20 cellular contexts compared by ENCODE assay signal in the genomic region with DNA sequence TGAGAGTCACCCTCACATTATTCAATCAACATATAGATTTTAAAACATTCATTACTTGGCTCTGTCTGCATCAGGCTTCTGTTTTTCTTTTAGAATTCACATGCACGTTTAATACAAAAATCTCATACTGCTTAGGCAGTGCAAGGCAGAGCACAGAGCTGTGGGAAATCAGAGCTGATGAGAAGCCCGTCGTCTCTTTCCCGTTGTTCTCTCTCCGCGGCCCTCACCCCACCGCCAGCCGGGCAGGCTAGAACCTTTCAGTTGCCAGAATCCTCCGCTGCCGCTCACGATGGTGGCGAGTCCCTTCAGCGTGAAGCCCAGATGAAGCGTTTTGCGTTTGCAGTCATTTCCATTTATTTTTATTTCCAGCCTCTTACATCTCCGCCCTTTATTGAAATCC.
DNase-seq lines count a peak whose midpoint lies in the region; ATAC-seq and TF ChIP-seq lines count a peak whose summit lies in the region.
"Had no signal": no experiment of that assay in that cellular context is flagged by ENCODE, and none has a peak within 500 bp of the region (broad histone marks: within the 10 kb centered on the region; RNA-seq: fewer than 3 reads in every experiment).

No MANE protein-coding gene starts in this region.

- H3K4me3 ChIP-seq in SK-N-MC (peak overlapping the region; percentile 25), fibroblast of pulmonary artery (replicated peaks; ENCODE audit: low read depth, low read length) (no peak overlapping the region)

- no peaks in the 10 kb centered on the region for H3K9me3 ChIP-seq in SK-N-MC (ENCODE audit: low read depth, low read length)
- H3K9me3 ChIP-seq: BE2C had no signal

- no peak for TF ChIP-seq CTCF in fibroblast of pulmonary artery (IDR thresholded peaks at IDR 0.05; ENCODE audit: low read length, missing control alignments)

- no peak overlapping the region for H3K9ac ChIP-seq in SK-N-MC (ENCODE audit: insufficient read length)

- peak overlapping the region; percentile 75 for H3K27ac ChIP-seq in SK-N-MC

- H3K36me3 ChIP-seq in SK-N-MC (ENCODE audit: insufficient read depth, low read length): peaks cover 13% of the 10 kb centered on the region; the same call in 1 of the 2 replicates
- H3K36me3 ChIP-seq: BE2C had no signal

- CTCF ChIA-PET in HEK293T (lab: Yijun Ruan, JAX): no interaction called here

- ATAC-seq in GM21360 (IDR thresholded peaks at IDR 0.05; ENCODE audit: unreplicated experiment) (no peak), HG03196 (IDR thresholded peaks at IDR 0.05; ENCODE audit: unreplicated experiment) (no peak)

- POLR2A ChIA-PET in HEK293T (lab: Yijun Ruan, JAX): no interaction called here

- no peak for DNase-seq in SK-N-MC (ENCODE audit: low read depth, low spot score)
- DNase-seq in fibroblast of pulmonary artery (ENCODE audit: low read depth): peak; percentile 11
- peak; percentile 47 for DNase-seq in retina
- DNase-seq in HEK293T (ENCODE audit: extremely low spot score): no peak
- DNase-seq in NAMALWA (ENCODE audit: low spot score): no peak
- DNase-seq: ACHN; BE2C; Calu3; CD4-positive, alpha-beta memory T cell; DMS53; HFFc6; KBM-7; MV-4-11; NCI-H1417 treated with DMSO at 0.1 percent for 48 hours; NCI-H1930; NCI-H446; NCI-H69; RPMI8226 had no signal

TF ChIP-seq in HEK293T, 16 proteins besides CTCF, POLR2A, EP300 and RAD21:
- TF ChIP-seq TARDBP (IDR thresholded peaks at IDR 0.05) (no peak), FOXA1 (IDR thresholded peaks at IDR 0.05) (no peak), ELF4 (IDR thresholded peaks at IDR 0.05) (no peak), LEF1 (IDR thresholded peaks at IDR 0.05; ENCODE audit: borderline replicate concordance) (no peak), ZNF384 (IDR thresholded peaks at IDR 0.05) (no peak), CTBP1 (IDR thresholded peaks at IDR 0.05; ENCODE audit: borderline replicate concordance) (no peak), FOXM1 (IDR thresholded peaks at IDR 0.05; ENCODE audit: borderline replicate concordance) (no peak), SP1 (IDR thresholded peaks at IDR 0.05) (no peak), L3MBTL2 (conservative IDR thresholded peaks at IDR 0.05) (no peak), ARNT (IDR thresholded peaks at IDR 0.05) (no peak), FOXK2 (IDR thresholded peaks at IDR 0.05) (no peak), HDGF (IDR thresholded peaks at IDR 0.05; ENCODE audit: borderline replicate concordance) (no peak), BHLHE40 (IDR thresholded peaks at IDR 0.05; ENCODE audit: borderline replicate concordance) (no peak), SUZ12 (IDR thresholded peaks at IDR 0.05) (no peak), NFRKB (IDR thresholded peaks at IDR 0.05) (no peak)
- TF ChIP-seq, protein P1, sequence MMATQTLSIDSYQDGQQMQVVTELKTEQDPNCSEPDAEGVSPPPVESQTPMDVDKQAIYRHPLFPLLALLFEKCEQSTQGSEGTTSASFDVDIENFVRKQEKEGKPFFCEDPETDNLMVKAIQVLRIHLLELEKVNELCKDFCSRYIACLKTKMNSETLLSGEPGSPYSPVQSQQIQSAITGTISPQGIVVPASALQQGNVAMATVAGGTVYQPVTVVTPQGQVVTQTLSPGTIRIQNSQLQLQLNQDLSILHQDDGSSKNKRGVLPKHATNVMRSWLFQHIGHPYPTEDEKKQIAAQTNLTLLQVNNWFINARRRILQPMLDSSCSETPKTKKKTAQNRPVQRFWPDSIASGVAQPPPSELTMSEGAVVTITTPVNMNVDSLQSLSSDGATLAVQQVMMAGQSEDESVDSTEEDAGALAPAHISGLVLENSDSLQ (IDR thresholded peaks at IDR 0.05): no peak

Comparison
In these comparisons a context has a peak if more than half of its experiments do, and no peak if none do; other contexts are left out.
1. DNase-seq: peak in fibroblast of pulmonary artery (single experiment) and retina (single experiment); none in SK-N-MC (single experiment), HEK293T (single experiment) and NAMALWA (single experiment).